Comparison of ENCODE assay signal across 9 cellular contexts in genomic region chr17:43416998-43417891, GRCh38. TPM values are rescaled to one million over a fixed set of nuclear protein-coding genes. Genes with fewer than 3 reads are reported as not detected.
A peak's percentile ranks its signal among the peaks of the same experiment; 100 is the strongest.
DNase-seq lines count a peak whose midpoint lies in the region; ATAC-seq and TF ChIP-seq lines count a peak whose summit lies in the region.
"Had no signal": no experiment of that assay in that cellular context is flagged by ENCODE, and none has a peak within 500 bp of the region (broad histone marks: within the 10 kb centered on the region; RNA-seq: fewer than 3 reads in every experiment).

No MANE protein-coding gene starts in this region.

- peaks cover 0 to 22% (median 2%) of the 10 kb centered on the region in 6 donors for H3K4me1 ChIP-seq in spleen

- peak overlapping the region; percentile 24 for H3K4me3 Mint-ChIP-seq in MCF 10A (ENCODE audit: unreplicated experiment)

- TF ChIP-seq CTCF in MCF 10A (IDR thresholded peaks at IDR 0.05; ENCODE audit: unreplicated experiment) (no peak), spleen (IDR thresholded peaks at IDR 0.05 in 8 of 11, conservative IDR thresholded peaks at IDR 0.05 in 3 of 11) (no peak)

- DNase-seq in NCI-H1105 (lab: John Stamatoyannopoulos, UW): peak; percentile 5
- peak; percentile 73 for DNase-seq in MCF 10A (ENCODE audit: unreplicated experiment)
- peak; percentile 41 for DNase-seq in iris pigment epithelial cell (ENCODE audit: low read depth)
- DNase-seq in spleen: no peak
- DNase-seq in LoVo (ENCODE audit: low spot score): no peak
- no peak for DNase-seq in activated naive CD4-positive, alpha-beta T cell (lab: John Stamatoyannopoulos, UW)
- DNase-seq in activated effector memory CD4-positive, alpha-beta T cell treated with Interleukin-2 at 50 U/mL for 16 hours: no peak
- DNase-seq: NK-92 treated with Interleukin-12 subunit alpha and Interleukin-12 subunit beta, amount 100 ng/mL, for 24 hours had no signal

- 48 to 70% (median 56%) methylated on average over 13 of the region's 13 CpGs for WGBS in spleen, 5 donors

- H3K9me3 Mint-ChIP-seq in MCF 10A (ENCODE audit: unreplicated experiment): peaks cover 5% of the 10 kb centered on the region

- no TSS peak for BruUV-seq in MCF 10A (replicated peaks; lab: Mats Ljungman, UMichigan)

- no peak for ATAC-seq in GM18511 (IDR thresholded peaks at IDR 0.05; ENCODE audit: unreplicated experiment)

- TF ChIP-seq POLR2A in spleen (IDR thresholded peaks at IDR 0.05): no peak

- H3K27me3 Mint-ChIP-seq in MCF 10A (ENCODE audit: insufficient read depth, unreplicated experiment): no peaks in the 10 kb centered on the region

- POLR2A ChIA-PET in MCF 10A (lab: Yijun Ruan, JAX): interaction anchor here (0.6 to 17.4 kb wide), 15 partner anchors 9 to 66 kb away, joined by 3 to 654 read pairs (median 30); partner anchors contain the start of genes ARL4D and DHX8

- peaks cover 41% of the 10 kb centered on the region for H3K4me1 Mint-ChIP-seq in MCF 10A (ENCODE audit: insufficient read depth, unreplicated experiment)

- H3K4me3 ChIP-seq in spleen: no peak overlapping the region

- H3K27ac Mint-ChIP-seq in MCF 10A (ENCODE audit: low read depth, unreplicated experiment): peak overlapping the region; percentile 70

- H3K9me3 ChIP-seq in spleen: no peaks in the 10 kb centered on the region

- H3K27ac ChIP-seq in spleen: peak overlapping the region in 5 of 8 donors; percentile 26 to 57 (median 46)

- H3K36me3 Mint-ChIP-seq in MCF 10A (ENCODE audit: insufficient read depth, unreplicated experiment): no peaks in the 10 kb centered on the region

- no peaks in the 10 kb centered on the region for H3K36me3 ChIP-seq in spleen

- CTCF ChIA-PET in MCF 10A (lab: Yijun Ruan, JAX): interaction anchor here (0.7 to 4.0 kb wide), 10 partner anchors 8 to 67 kb away, joined by 3 to 26 read pairs (median 4); partner anchors contain the start of genes ARL4D and DHX8

- peaks cover 0 to 26% (median 0%) of the 10 kb centered on the region in 7 donors for H3K27me3 ChIP-seq in spleen (replicated peaks in 1 of 7)

- intact Hi-C loops in MCF 10A (cut with micrococcal nuclease): no loop called here
- intact Hi-C loops in spleen (cut with DNase I; ENCODE audit: low total_unique reads): no loop called here

RNA-seq across cellular contexts. Expression of gene ARL4D, which starts 18.5 kb away (rescaled TPM):
- total RNA-seq in MCF 10A (2022): 33.5 and 38.8 TPM in 2 replicates
- 10 to 100 TPM in 6 of 7 donors, 1 to 10 TPM in 1; 9.9 to 30.4 (median 18.6) TPM for total RNA-seq in spleen
- 1 to 10 TPM; 4.6 to 9.6 (median 7.2) TPM for polyA plus RNA-seq in spleen

Comparison
In these comparisons a context has a peak if more than half of its experiments do, and no peak if none do; other contexts are left out.
1. DNase-seq: peak in NCI-H1105 (single experiment), MCF 10A (single experiment) and iris pigment epithelial cell (single experiment); none in spleen (single experiment), LoVo (single experiment), activated naive CD4-positive, alpha-beta T cell (0 of 4) and activated effector memory CD4-positive, alpha-beta T cell treated with Interleukin-2 at 50 U/mL for 16 hours (single experiment).